9 cellular contexts compared by ENCODE assay signal in genomic region chr2:181738074-181738473, GRCh38. TPM values are rescaled to one million over a fixed set of nuclear protein-coding genes. Genes with fewer than 3 reads are reported as not detected.
DNase-seq lines count a peak whose midpoint lies in the region; ATAC-seq and TF ChIP-seq lines count a peak whose summit lies in the region.
"Had no signal": no experiment of that assay in that cellular context is flagged by ENCODE, and none has a peak within 500 bp of the region (broad histone marks: within the 10 kb centered on the region; RNA-seq: fewer than 3 reads in every experiment).

No MANE protein-coding gene starts in this region.

- CTCF ChIA-PET in naive thymus-derived CD4-positive, alpha-beta T cell (lab: Charles Lee) = interaction anchor here (0.7 to 1.5 kb wide), 2 partner anchors 165 to 303 kb away, joined by 3 to 5 read pairs; no protein-coding TSS in a partner anchor

- ATAC-seq in naive thymus-derived CD4-positive, alpha-beta T cell = peak; percentile 31
- ATAC-seq in GM21717 (IDR thresholded peaks at IDR 0.05; ENCODE audit: unreplicated experiment) (no peak), HG03097 (IDR thresholded peaks at IDR 0.05; ENCODE audit: low FRiP score, unreplicated experiment) (no peak)

- peaks cover 0 to 1% (median 0%) of the 10 kb centered on the region in 5 donors for H3K36me3 Mint-ChIP-seq in naive thymus-derived CD4-positive, alpha-beta T cell

- peak; percentile 25 for TF ChIP-seq CTCF in astrocyte of the cerebellum (IDR thresholded peaks at IDR 0.05; ENCODE audit: low read depth, low read length, missing control alignments)

- POLR2A ChIA-PET in naive thymus-derived CD4-positive, alpha-beta T cell (lab: Charles Lee) = no interaction called here

- H3K9me3 ChIP-seq in naive thymus-derived CD4-positive, alpha-beta T cell (ENCODE audit: control insufficient read depth in 2 of 3, low read length in 3 of 3) = no peaks in the 10 kb centered on the region

- in situ Hi-C loops in astrocyte of the cerebellum (cut with HindIII; ENCODE audit: low sequenced_read_pairs) = no loop called here

- no peaks in the 10 kb centered on the region for H3K4me1 Mint-ChIP-seq in naive thymus-derived CD4-positive, alpha-beta T cell

- no peaks in the 10 kb centered on the region for H3K36me3 ChIP-seq in naive thymus-derived CD4-positive, alpha-beta T cell (ENCODE audit: control insufficient read depth in 2 of 3, insufficient read depth in 3 of 3, low read length in 3 of 3)

- peaks cover 0 to 4% (median 0%) of the 10 kb centered on the region in 11 donors for H3K9me3 Mint-ChIP-seq in naive thymus-derived CD4-positive, alpha-beta T cell

- no peak overlapping the region for H3K4me3 ChIP-seq in Jurkat, Clone E6-1 (ENCODE audit: low read length)
- no peak overlapping the region for H3K4me3 ChIP-seq in astrocyte of the cerebellum (ENCODE audit: low read depth, low read length)
- H3K4me3 ChIP-seq in naive thymus-derived CD4-positive, alpha-beta T cell (ENCODE audit: low read length) = no peak overlapping the region

- peaks cover 9 to 48% (median 14%) of the 10 kb centered on the region in 5 donors for H3K27me3 Mint-ChIP-seq in naive thymus-derived CD4-positive, alpha-beta T cell

- no peak overlapping the region for H3K27ac ChIP-seq in naive thymus-derived CD4-positive, alpha-beta T cell (ENCODE audit: low read depth, low read length)

- H3K4me3 Mint-ChIP-seq in naive thymus-derived CD4-positive, alpha-beta T cell = no peak overlapping the region

- H3K27me3 ChIP-seq in naive thymus-derived CD4-positive, alpha-beta T cell (ENCODE audit: control insufficient read depth in 2 of 2, insufficient read depth in 2 of 2, low read length in 2 of 2) = no peaks in the 10 kb centered on the region

- intact Hi-C loops in naive thymus-derived CD4-positive, alpha-beta T cell (cut with micrococcal nuclease) = no loop called here

- peak; percentile 31 for DNase-seq in DMS 273 (lab: John Stamatoyannopoulos, UW; ENCODE audit: unreplicated experiment)
- no peak for DNase-seq in DMS 273 treated with DMSO at 0.1 percent for 48 hours (lab: John Stamatoyannopoulos, UW)
- peak; percentile 33 for DNase-seq in Jurkat, Clone E6-1 (ENCODE audit: low read depth, low spot score)
- no peak for DNase-seq in astrocyte of the cerebellum (ENCODE audit: low read depth)
- DNase-seq in naive thymus-derived CD4-positive, alpha-beta T cell = no peak
- no peak for DNase-seq in stimulated activated CD4-positive, alpha-beta T cell treated with anti-CD3 and anti-CD28 coated beads, Interleukin-12 subunit alpha, Interleukin-12 subunit beta, amount 100 ng/mL, for 4 hours

- no peaks in the 10 kb centered on the region for H3K4me1 ChIP-seq in naive thymus-derived CD4-positive, alpha-beta T cell (ENCODE audit: control insufficient read depth in 2 of 2, insufficient read depth in 2 of 2, low read length in 2 of 2)

- H3K27ac Mint-ChIP-seq in naive thymus-derived CD4-positive, alpha-beta T cell = no peak overlapping the region

RNA-seq across cellular contexts. Expression of gene NEUROD1, which starts 57.8 kb away (rescaled TPM):
- not detected for polyA plus RNA-seq in Jurkat, Clone E6-1 (2012; ENCODE audit: insufficient read depth, insufficient read length)
- not detected for total RNA-seq in naive thymus-derived CD4-positive, alpha-beta T cell
- not detected for polyA plus RNA-seq in naive thymus-derived CD4-positive, alpha-beta T cell
- total RNA-seq: omental fat pad had no signal

Comparison
In these comparisons a context has a peak if more than half of its experiments do, and no peak if none do; other contexts are left out.
1. DNase-seq: peak in DMS 273 (single experiment) and Jurkat, Clone E6-1 (single experiment); none in DMS 273 treated with DMSO at 0.1 percent for 48 hours (single experiment), astrocyte of the cerebellum (single experiment), naive thymus-derived CD4-positive, alpha-beta T cell (0 of 9) and stimulated activated CD4-positive, alpha-beta T cell treated with anti-CD3 and anti-CD28 coated beads, Interleukin-12 subunit alpha, Interleukin-12 subunit beta, amount 100 ng/mL, for 4 hours (single experiment).